Comparison of ENCODE assay signal across 8 cellular contexts in the genomic region with DNA sequence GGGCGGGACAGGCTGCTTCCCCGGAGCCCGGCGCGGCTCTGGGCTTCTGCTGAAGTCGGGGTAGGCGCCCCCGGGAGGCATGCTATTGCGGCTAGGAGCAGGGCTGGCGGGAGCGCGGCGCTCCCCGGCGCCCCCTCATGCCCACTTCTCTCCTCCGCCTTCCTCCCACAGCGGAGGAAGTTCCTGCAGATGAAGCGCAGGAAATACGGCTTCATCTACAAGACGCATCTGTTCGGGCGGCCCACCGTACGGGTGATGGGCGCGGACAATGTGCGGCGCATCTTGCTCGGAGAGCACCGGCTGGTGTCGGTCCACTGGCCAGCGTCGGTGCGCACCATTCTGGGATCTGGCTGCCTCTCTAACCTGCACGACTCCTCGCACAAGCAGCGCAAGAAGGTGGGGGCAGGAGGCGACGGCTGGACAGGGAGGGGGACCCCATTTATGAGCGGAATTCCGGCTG. TPM values are rescaled to one million over a fixed set of nuclear protein-coding genes. Genes with fewer than 3 reads are reported as not detected.
A peak's percentile ranks its signal among the peaks of the same experiment; 100 is the strongest.
DNase-seq lines count a peak whose midpoint lies in the region; ATAC-seq and TF ChIP-seq lines count a peak whose summit lies in the region.

No MANE protein-coding gene starts in this region.

- H3K27ac Mint-ChIP-seq in T-helper 17 cell = no peak overlapping the region

- peaks cover 98% of the 10 kb centered on the region for H3K27me3 ChIP-seq in left ventricle myocardium inferior (ENCODE audit: low read depth)
- H3K27me3 ChIP-seq in iPS-18a (ENCODE audit: control insufficient read depth, insufficient read depth, low read length) = peaks cover 91% of the 10 kb centered on the region
- peaks cover 0 to 65% of the 10 kb centered on the region in 2 donors for H3K27me3 ChIP-seq in tibial nerve

- H3K4me3 ChIP-seq in left ventricle myocardium inferior (peak overlapping the region; percentile 62), iPS-18a (ENCODE audit: low read length) (peak overlapping the region; percentile 63), tibial nerve (peak overlapping the region in 3 of 4 donors; percentile 7 to 44 (median 27))

- peak; percentile 4 for TF ChIP-seq CTCF in left ventricle myocardium inferior (IDR thresholded peaks at IDR 0.05; ENCODE audit: borderline replicate concordance)
- no peak for TF ChIP-seq CTCF in tibial nerve (IDR thresholded peaks at IDR 0.05)

- ATAC-seq in Right ventricle myocardium inferior = no peak
- peak; percentile 27 for ATAC-seq in T-helper 17 cell
- ATAC-seq in GM21360 (IDR thresholded peaks at IDR 0.05; ENCODE audit: unreplicated experiment) = no peak

- H3K9me3 ChIP-seq in left ventricle myocardium inferior (replicated peaks) (no peaks in the 10 kb centered on the region), T-helper 17 cell (ENCODE audit: control insufficient read depth, low read length, poor library complexity, severe bottlenecking) (no peaks in the 10 kb centered on the region), iPS-18a (ENCODE audit: control insufficient read depth, low read depth, low read length) (no peaks in the 10 kb centered on the region), tibial nerve (no peaks in the 10 kb centered on the region)

- intact Hi-C loops in left ventricle myocardium inferior (cut with micrococcal nuclease) = no loop called here
- intact Hi-C loops in Right ventricle myocardium inferior (cut with DNase I) = no loop called here

- TF ChIP-seq EP300 in tibial nerve (IDR thresholded peaks at IDR 0.05) = no peak

- H3K4me1 ChIP-seq in left ventricle myocardium inferior (peaks cover 40% of the 10 kb centered on the region), iPS-18a (ENCODE audit: control insufficient read depth, low read depth, low read length) (peaks cover 11% of the 10 kb centered on the region), tibial nerve (peaks cover 0 to 41% (median 32%) of the 10 kb centered on the region in 4 donors)

- H3K9ac ChIP-seq in iPS-18a (ENCODE audit: low read length) = peak overlapping the region; percentile 2

- peaks cover 4% of the 10 kb centered on the region for H3K36me3 Mint-ChIP-seq in T-helper 17 cell (ENCODE audit: low read depth)

- TF ChIP-seq POLR2A in tibial nerve (IDR thresholded peaks at IDR 0.05) = no peak

- no peaks in the 10 kb centered on the region for H3K36me3 ChIP-seq in left ventricle myocardium inferior
- H3K36me3 ChIP-seq in iPS-18a (ENCODE audit: control insufficient read depth, low read depth, low read length) = no peaks in the 10 kb centered on the region
- no peaks in the 10 kb centered on the region for H3K36me3 ChIP-seq in tibial nerve

- peaks cover 73% of the 10 kb centered on the region for H3K27me3 Mint-ChIP-seq in T-helper 17 cell

- WGBS in tibial nerve, 2 donors = 1% methylated on average over 18 to 37 of the region's 41 CpGs

- H3K4me3 Mint-ChIP-seq in T-helper 17 cell = peak overlapping the region; percentile 84

- DNase-seq in left ventricle myocardium inferior (no peak), Right ventricle myocardium inferior (ENCODE audit: missing footprints) (no peak), T-helper 17 cell (no peak), tibial nerve (ENCODE audit: low spot score in 2 of 2) (no peak), T1000 (lab: John Stamatoyannopoulos, UW) (no peak), NCI-H2081 (lab: John Stamatoyannopoulos, UW) (no peak)

- H3K4me1 Mint-ChIP-seq in T-helper 17 cell = peaks cover 24% of the 10 kb centered on the region

- no peak overlapping the region for H3K27ac ChIP-seq in left ventricle myocardium inferior (replicated peaks)
- no peak overlapping the region for H3K27ac ChIP-seq in iPS-18a (ENCODE audit: low read length)
- H3K27ac ChIP-seq in tibial nerve = no peak overlapping the region

RNA-seq across cellular contexts. Expression of a gene that starts 0.5 kb away (rescaled TPM):
- not detected for total RNA-seq in left ventricle myocardium inferior
- total RNA-seq in Right ventricle myocardium inferior = not detected
- not detected for total RNA-seq in T-helper 17 cell
- not detected for total RNA-seq in tibial nerve

RNA-seq across cellular contexts. Expression of a gene that starts 13.6 kb away (rescaled TPM):
- total RNA-seq in left ventricle myocardium inferior (not detected), Right ventricle myocardium inferior (0.05 TPM), T-helper 17 cell (under 1 TPM; 0.18 to 0.20 TPM), tibial nerve (1 to 10 TPM in 1 of 4 donors, under 1 TPM in 1, not detected in 2; 0.20 to 2.2 TPM)
